36 cellular contexts compared by ENCODE assay signal in genomic region chr10:89565180-89565579, GRCh38. TPM values are rescaled to one million over a fixed set of nuclear protein-coding genes. Genes with fewer than 3 reads are reported as not detected.
"Had no signal": no experiment of that assay in that cellular context is flagged by ENCODE, and none has a peak within 500 bp of the region (broad histone marks: within the 10 kb centered on the region; RNA-seq: fewer than 3 reads in every experiment).

No MANE protein-coding gene starts in this region.

- H3K27me3 ChIP-seq: adrenal gland, body of pancreas, brain microvascular endothelial cell, breast epithelium had no signal

- H3K27ac ChIP-seq: adrenal gland, body of pancreas, brain microvascular endothelial cell, breast epithelium, VCaP had no signal

- H3K36me3 ChIP-seq: adrenal gland, brain microvascular endothelial cell, breast epithelium had no signal

- H3K4me3 ChIP-seq: adrenal gland, body of pancreas, breast epithelium had no signal

- H3K9me3 ChIP-seq: adrenal gland, body of pancreas, breast epithelium had no signal

- ATAC-seq: activated CD8-positive, alpha-beta T cell treated with anti-CD3 and anti-CD28 coated beads for 36 hours; activated naive CD4-positive, alpha-beta T cell treated with anti-CD3 and anti-CD28 coated beads, Interleukin-2, amount 50 U/mL, for 72 hours; activated T-cell treated with anti-CD3 and anti-CD28 coated beads, Interleukin-2, amount 50 U/mL, for 4 hours; activated T-cell treated with anti-CD3 and anti-CD28 coated beads, Interleukin-2, amount 50 U/mL, for 72 hours; activated T-helper 17 cell treated with anti-CD3 and anti-CD28 coated beads, Interleukin-2, amount 50 U/mL, for 72 hours; body of pancreas had no signal

- DNase-seq: activated B cell treated with CpG ODN at 0.5 μM for 24 hours; activated CD4-positive, alpha-beta memory T cell treated with anti-CD3 and anti-CD28 coated beads for 36 hours; activated CD4-positive, alpha-beta T cell treated with anti-CD3 and anti-CD28 coated beads for 4 hours; activated CD4-positive, alpha-beta T cell treated with anti-CD3 and anti-CD28 coated beads, Interleukin-2, amount 10 ng/mL, durations not matched to agents 24 days and 14 days; activated CD4-positive, alpha-beta T cell treated with anti-CD3 and anti-CD28 coated beads, Interleukin-2, amount 50 U/mL, for 1 hour; activated CD4-positive, alpha-beta T cell treated with anti-CD3 and anti-CD28 coated beads, Interleukin-2, amount 50 U/mL, for 4 hours; activated CD4-positive, CD25-positive, alpha-beta regulatory T cell treated with anti-CD3 and anti-CD28 coated beads, Interleukin-2, amount 50 U/mL, for 72 hours; activated CD8-positive, alpha-beta memory T cell treated with anti-CD3 and anti-CD28 coated beads, Interleukin-2, amount 50 U/mL, for 4 hours; activated CD8-positive, alpha-beta T cell treated with anti-CD3 and anti-CD28 coated beads for 36 hours; activated effector memory CD4-positive, alpha-beta T cell treated with anti-CD3 and anti-CD28 coated beads, Interleukin-2, amount 50 U/mL, for 16 hours; activated gamma-delta T cell treated with Interleukin-2 at 50 U/mL for 16 hours; activated naive CD4-positive, alpha-beta T cell; activated naive CD4-positive, alpha-beta T cell treated with anti-CD3 and anti-CD28 coated beads for 36 hours; activated naive CD4-positive, alpha-beta T cell treated with anti-CD3 and anti-CD28 coated beads, Interleukin-2, amount 50 U/mL, for 16 hours; activated naive CD8-positive, alpha-beta T cell treated with anti-CD3 and anti-CD28 coated beads for 36 hours; activated T-cell treated with anti-CD3 and anti-CD28 coated beads for 4 hours; activated T-cell treated with anti-CD3 and anti-CD28 coated beads, Interleukin-2, amount 50 U/mL, for 1 hour; activated T-cell treated with anti-CD3 and anti-CD28 coated beads, Interleukin-2, amount 50 U/mL, for 4 hours; activated T-cell treated with anti-CD3 and anti-CD28 coated beads, Interleukin-2, amount 50 U/mL, for 72 hours; adrenal gland; amniotic stem cell; aorta; body of pancreas; brain microvascular endothelial cell; caudate nucleus; T-helper 1 cell; T-helper 2 cell; T-helper 9 cell had no signal

- H3K4me1 ChIP-seq: body of pancreas, breast epithelium had no signal

- FAIRE-seq: astrocyte, TTC549 had no signal

RNA-seq across cellular contexts. Expression of gene SLC16A12, which starts 29.8 kb away (rescaled TPM):
- total RNA-seq: activated B cell treated with CpG ODN at 0.5 μM for 24 hours; activated CD4-positive, alpha-beta memory T cell treated with anti-CD3 and anti-CD28 coated beads for 36 hours; activated CD4-positive, alpha-beta T cell treated with anti-CD3 and anti-CD28 coated beads, Interleukin-2, amount 10 ng/mL, durations not matched to agents 24 days and 14 days; activated CD8-positive, alpha-beta memory T cell treated with anti-CD3 and anti-CD28 coated beads for 36 hours; activated CD8-positive, alpha-beta T cell treated with anti-CD3 and anti-CD28 coated beads for 36 hours; activated naive CD4-positive, alpha-beta T cell treated with anti-CD3 and anti-CD28 coated beads for 36 hours; activated naive CD4-positive, alpha-beta T cell treated with anti-CD3 and anti-CD28 coated beads, Interleukin-2, amount 50 U/mL, for 72 hours; activated naive CD8-positive, alpha-beta T cell treated with anti-CD3 and anti-CD28 coated beads for 36 hours; activated T-cell treated with anti-CD3 and anti-CD28 coated beads, Interleukin-2, amount 50 U/mL, for 4 hours; activated T-cell treated with anti-CD3 and anti-CD28 coated beads, Interleukin-2, amount 50 U/mL, for 72 hours; activated T-helper 1 cell treated with anti-CD3 and anti-CD28 coated beads, Interleukin-12 subunit alpha, Interleukin-12 subunit beta, Interleukin-2, Interleukin-4 antibody, amounts not matched to agents 30 ng/mL and 10 ng/mL and 1 ng/mL, durations not matched to agents 14 hours and 24 hours and 36 hours; activated T-helper 17 cell treated with anti-CD3 and anti-CD28 coated beads, Interleukin-2, amount 50 U/mL, for 72 hours had no signal
